In the genomic region with DNA sequence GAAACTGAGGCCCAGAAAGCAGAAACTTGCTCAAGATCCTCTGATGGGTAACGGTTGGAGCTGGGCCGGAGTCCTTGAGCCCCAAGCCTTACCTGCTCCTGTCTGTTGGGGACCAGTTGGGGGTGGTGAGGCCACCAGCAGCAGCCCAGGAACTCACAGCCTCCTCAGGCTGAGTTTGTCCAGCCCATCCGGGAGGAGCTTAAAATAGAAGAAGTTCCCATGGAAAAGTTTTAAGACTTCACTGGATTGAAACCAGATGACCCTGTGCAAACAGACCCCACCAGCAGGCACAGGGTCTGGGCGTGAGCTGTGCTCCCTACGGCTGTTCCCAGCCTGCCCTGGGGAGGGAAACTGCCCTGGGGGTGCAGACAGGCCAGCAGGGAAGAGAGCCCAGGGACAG, we compare ENCODE assay signal across 23 cellular contexts. TPM values are rescaled to one million over a fixed set of nuclear protein-coding genes. Genes with fewer than 3 reads are reported as not detected.
A peak's percentile ranks its signal among the peaks of the same experiment; 100 is the strongest.
DNase-seq lines count a peak whose midpoint lies in the region; ATAC-seq, FAIRE-seq and TF ChIP-seq lines count a peak whose summit lies in the region.
"Had no signal": no experiment of that assay in that cellular context is flagged by ENCODE, and none has a peak within 500 bp of the region (broad histone marks: within the 10 kb centered on the region; RNA-seq: fewer than 3 reads in every experiment).

No MANE protein-coding gene starts in this region.

- WGBS in mesenchymal stem cell = 46% methylated on average over 4 of the region's 5 CpGs
- WGBS in smooth muscle cell (ENCODE audit: low lambda C conversion rate) = 28% methylated on average over 5 of the region's 5 CpGs

- peaks cover 20% of the 10 kb centered on the region for H3K4me1 Mint-ChIP-seq in T-helper 1 cell treated with Interleukin-12 subunit alpha and Interleukin-12 subunit beta and Interleukin-4 antibody, amounts not matched to agents 30 μg/mL and 1 μg/mL, for 36 hours (ENCODE audit: low read depth)
- peaks cover 25% of the 10 kb centered on the region for H3K4me1 Mint-ChIP-seq in activated T-helper 2 cell treated with anti-CD3 and anti-CD28 coated beads, Interferon-gamma antibody, Interleukin-2, Interleukin-4, amounts not matched to agents 10 μg/mL and 5 μg/mL and 100 μg/mL, durations not matched to agents 14 hours and 24 hours and 36 hours (ENCODE audit: low read depth)

- H3K9me3 Mint-ChIP-seq in T-helper 1 cell treated with Interleukin-12 subunit alpha and Interleukin-12 subunit beta and Interleukin-4 antibody, amounts not matched to agents 30 μg/mL and 1 μg/mL, for 36 hours = no peaks in the 10 kb centered on the region
- no peaks in the 10 kb centered on the region for H3K9me3 Mint-ChIP-seq in activated T-helper 2 cell treated with anti-CD3 and anti-CD28 coated beads, Interferon-gamma antibody, Interleukin-2, Interleukin-4, amounts not matched to agents 10 μg/mL and 5 μg/mL and 100 μg/mL, durations not matched to agents 14 hours and 24 hours and 36 hours
- H3K9me3 Mint-ChIP-seq: activated naive CD4-positive, alpha-beta T cell treated with anti-CD3 and anti-CD28 coated beads, Interleukin-2, amount 10 ng/mL, durations not matched to agents 7 days and 5 days had no signal

- H3K36me3 ChIP-seq in mesenchymal stem cell (ENCODE audit: control insufficient read depth in 1 of 2, insufficient read depth in 2 of 2, low read depth in 1 of 2, low read length in 2 of 2) (no peaks in the 10 kb centered on the region), smooth muscle cell (ENCODE audit: low read depth) (no peaks in the 10 kb centered on the region)
- H3K36me3 ChIP-seq: BLaER1, transverse colon had no signal

- no peak overlapping the region for H3K14ac ChIP-seq in mesenchymal stem cell (ENCODE audit: low read length in 2 of 2)

- no peaks in the 10 kb centered on the region for H3K36me3 Mint-ChIP-seq in T-helper 1 cell treated with Interleukin-12 subunit alpha and Interleukin-12 subunit beta and Interleukin-4 antibody, amounts not matched to agents 30 μg/mL and 1 μg/mL, for 36 hours (ENCODE audit: low read depth)
- no peaks in the 10 kb centered on the region for H3K36me3 Mint-ChIP-seq in activated T-helper 2 cell treated with anti-CD3 and anti-CD28 coated beads, Interferon-gamma antibody, Interleukin-2, Interleukin-4, amounts not matched to agents 10 μg/mL and 5 μg/mL and 100 μg/mL, durations not matched to agents 14 hours and 24 hours and 36 hours (ENCODE audit: low read depth)

- no peaks in the 10 kb centered on the region for H4K20me1 ChIP-seq in smooth muscle cell (ENCODE audit: low read depth)
- H4K20me1 ChIP-seq: BLaER1 had no signal

- H3K9me3 ChIP-seq in mesenchymal stem cell (ENCODE audit: control insufficient read depth, low read length) (no peaks in the 10 kb centered on the region), smooth muscle cell (replicated peaks; ENCODE audit: low read depth) (no peaks in the 10 kb centered on the region)
- H3K9me3 ChIP-seq: BLaER1, body of pancreas, transverse colon had no signal

- no peak for ATAC-seq in HG02970 (IDR thresholded peaks at IDR 0.05; ENCODE audit: low FRiP score, unreplicated experiment)
- ATAC-seq: body of pancreas had no signal

- H2BK12ac ChIP-seq in mesenchymal stem cell (ENCODE audit: low read length in 2 of 2) = peak overlapping the region; percentile 86 to 87

- no peak overlapping the region for H3K27ac ChIP-seq in mesenchymal stem cell (ENCODE audit: low read length, poor library complexity, severe bottlenecking)
- peak overlapping the region; percentile 57 for H3K27ac ChIP-seq in smooth muscle cell (ENCODE audit: low read depth)
- H3K27ac ChIP-seq: 22Rv1, BLaER1, body of pancreas had no signal

- H3K79me2 ChIP-seq in smooth muscle cell (ENCODE audit: low read depth) = no peaks in the 10 kb centered on the region

- DNase-seq in T-helper 1 cell (no peak), mesenchymal stem cell (peak; percentile 81), smooth muscle cell (lab: John Stamatoyannopoulos, UW; ENCODE audit: unreplicated experiment) (no peak), frontal cortex (ENCODE audit: low spot score in 2 of 2) (no peak), NOMO-1 treated with dmso at 0.1 percent for 144 hours (lab: John Stamatoyannopoulos, UW; ENCODE audit: unreplicated experiment) (no peak)
- DNase-seq in activated T-helper 2 cell treated with anti-CD3 and anti-CD28 coated beads, Interferon-gamma antibody, Interleukin-2, Interleukin-4, amounts not matched to agents 10 μg/mL and 5 μg/mL and 100 μg/mL, durations not matched to agents 14 hours and 24 hours and 36 hours (ENCODE audit: low spot score) = no peak
- DNase-seq: activated CD4-positive, alpha-beta T cell treated with anti-CD3 and anti-CD28 coated beads for 1 hour; activated naive CD4-positive, alpha-beta T cell treated with anti-CD3 and anti-CD28 coated beads, Interleukin-2, amount 10 ng/mL, durations not matched to agents 7 days and 5 days; body of pancreas; erythroblast; head of caudate nucleus; midbrain; NCI-H187 treated with DMSO at 0.1 percent for 48 hours; NCI-H446 treated with DMSO at 0.1 percent for 48 hours; nucleus accumbens; Right ventricle myocardium superior; transverse colon had no signal

- H2AK5ac ChIP-seq in mesenchymal stem cell (ENCODE audit: low read length, severe bottlenecking) = peak overlapping the region; percentile 24

- peak overlapping the region; percentile 2 for H2BK15ac ChIP-seq in mesenchymal stem cell (ENCODE audit: low read depth, poor library complexity, severe bottlenecking)

- H4K91ac ChIP-seq in mesenchymal stem cell (ENCODE audit: low read length) = peak overlapping the region; percentile 62

- H3K18ac ChIP-seq in mesenchymal stem cell (ENCODE audit: low read depth in 1 of 2, low read length in 2 of 2) = peak overlapping the region; percentile 81 to 90

- no peaks in the 10 kb centered on the region for H3K27me3 Mint-ChIP-seq in T-helper 1 cell treated with Interleukin-12 subunit alpha and Interleukin-12 subunit beta and Interleukin-4 antibody, amounts not matched to agents 30 μg/mL and 1 μg/mL, for 36 hours (ENCODE audit: low read depth)
- no peaks in the 10 kb centered on the region for H3K27me3 Mint-ChIP-seq in activated T-helper 2 cell treated with anti-CD3 and anti-CD28 coated beads, Interferon-gamma antibody, Interleukin-2, Interleukin-4, amounts not matched to agents 10 μg/mL and 5 μg/mL and 100 μg/mL, durations not matched to agents 14 hours and 24 hours and 36 hours (ENCODE audit: low read depth)

- H3K4me3 ChIP-seq in mesenchymal stem cell (ENCODE audit: insufficient read depth in 1 of 2, low read depth in 1 of 2, low read length in 2 of 2) (no peak overlapping the region), smooth muscle cell (no peak overlapping the region)
- H3K4me3 ChIP-seq: BLaER1, body of pancreas, transverse colon had no signal

- no peak for TF ChIP-seq CTCF in smooth muscle cell (IDR thresholded peaks at IDR 0.05; ENCODE audit: borderline replicate concordance, insufficient read depth, poor library complexity, severe bottlenecking)

- no peak overlapping the region for H3K4me3 Mint-ChIP-seq in T-helper 1 cell treated with Interleukin-12 subunit alpha and Interleukin-12 subunit beta and Interleukin-4 antibody, amounts not matched to agents 30 μg/mL and 1 μg/mL, for 36 hours
- no peak overlapping the region for H3K4me3 Mint-ChIP-seq in activated T-helper 2 cell treated with anti-CD3 and anti-CD28 coated beads, Interferon-gamma antibody, Interleukin-2, Interleukin-4, amounts not matched to agents 10 μg/mL and 5 μg/mL and 100 μg/mL, durations not matched to agents 14 hours and 24 hours and 36 hours (ENCODE audit: low read depth)
- H3K4me3 Mint-ChIP-seq: activated naive CD4-positive, alpha-beta T cell treated with anti-CD3 and anti-CD28 coated beads, Interleukin-2, amount 10 ng/mL, durations not matched to agents 7 days and 5 days had no signal

- peak overlapping the region; percentile 4 to 46 for H3K4ac ChIP-seq in mesenchymal stem cell (ENCODE audit: low read depth in 1 of 2, low read length in 2 of 2)

- no peak overlapping the region for H2BK5ac ChIP-seq in mesenchymal stem cell (ENCODE audit: low read depth, low read length, poor library complexity, severe bottlenecking)

- no peak overlapping the region for H3K9ac ChIP-seq in mesenchymal stem cell (ENCODE audit: low read length)
- H3K9ac ChIP-seq in smooth muscle cell (ENCODE audit: low read depth) = peak overlapping the region; percentile 21
- H3K9ac ChIP-seq: BLaER1 had no signal

- peaks cover 19% of the 10 kb centered on the region for H3K4me1 ChIP-seq in mesenchymal stem cell (ENCODE audit: control insufficient read depth, insufficient read depth, low read depth, low read length)
- peaks cover 9% of the 10 kb centered on the region for H3K4me1 ChIP-seq in smooth muscle cell (ENCODE audit: low read depth)

- H2AFZ ChIP-seq in mesenchymal stem cell (ENCODE audit: low read depth, low read length) (no peak overlapping the region), smooth muscle cell (ENCODE audit: low read depth) (peak overlapping the region; percentile 57)

- peak overlapping the region; percentile 90 for H4K8ac ChIP-seq in mesenchymal stem cell (ENCODE audit: low read length)

- FAIRE-seq in frontal cortex (lab: Jason Lieb, UNC) = no peak
- FAIRE-seq: GM12892, islet of Langerhans had no signal

- H3K4me2 ChIP-seq in mesenchymal stem cell (ENCODE audit: low read length, poor library complexity, severe bottlenecking) (no peak overlapping the region), smooth muscle cell (peak overlapping the region; percentile 44)
- H3K4me2 ChIP-seq: BLaER1 had no signal

- H3K79me1 ChIP-seq in mesenchymal stem cell (replicated peaks; ENCODE audit: low read length, poor library complexity, severe bottlenecking) = no peaks in the 10 kb centered on the region

- peak overlapping the region; percentile 26 for H3K27ac Mint-ChIP-seq in T-helper 1 cell treated with Interleukin-12 subunit alpha and Interleukin-12 subunit beta and Interleukin-4 antibody, amounts not matched to agents 30 μg/mL and 1 μg/mL, for 36 hours
- H3K27ac Mint-ChIP-seq in activated T-helper 2 cell treated with anti-CD3 and anti-CD28 coated beads, Interferon-gamma antibody, Interleukin-2, Interleukin-4, amounts not matched to agents 10 μg/mL and 5 μg/mL and 100 μg/mL, durations not matched to agents 14 hours and 24 hours and 36 hours = peak overlapping the region; percentile 49
- H3K27ac Mint-ChIP-seq: activated naive CD4-positive, alpha-beta T cell treated with anti-CD3 and anti-CD28 coated beads, Interleukin-2, amount 10 ng/mL, durations not matched to agents 7 days and 5 days had no signal

- peak overlapping the region; percentile 44 for H2BK120ac ChIP-seq in mesenchymal stem cell (ENCODE audit: low read depth, low read length)

- intact Hi-C loops in activated T-helper 2 cell treated with anti-CD3 and anti-CD28 coated beads, Interferon-gamma antibody, Interleukin-2, Interleukin-4, amounts not matched to agents 10 μg/mL and 5 μg/mL and 100 μg/mL, durations not matched to agents 14 hours and 24 hours and 36 hours (cut with micrococcal nuclease) = no loop called here

- H3K23ac ChIP-seq in mesenchymal stem cell (ENCODE audit: low read length in 2 of 2) = no peak overlapping the region

- peaks cover 10% of the 10 kb centered on the region for H3F3A ChIP-seq in smooth muscle cell (ENCODE audit: low read depth)

- H3K27me3 ChIP-seq in mesenchymal stem cell (ENCODE audit: control insufficient read depth in 1 of 2, insufficient read depth in 1 of 2, low read length in 2 of 2) (no peaks in the 10 kb centered on the region), smooth muscle cell (ENCODE audit: low read depth) (no peaks in the 10 kb centered on the region)
- H3K27me3 ChIP-seq: BLaER1, body of pancreas, transverse colon had no signal

RNA-seq across cellular contexts. Expression of gene FOSL2, which starts 40.6 kb away (rescaled TPM):
- total RNA-seq in activated T-helper 2 cell treated with anti-CD3 and anti-CD28 coated beads, Interferon-gamma antibody, Interleukin-2, Interleukin-4, amounts not matched to agents 10 μg/mL and 5 μg/mL and 100 μg/mL, durations not matched to agents 14 hours and 24 hours and 36 hours = 146 and 156 TPM in 2 replicates
- 15.6 TPM for polyA plus RNA-seq in mesenchymal stem cell (2013, experiment 1 of 2)
- polyA plus RNA-seq in mesenchymal stem cell (2013, experiment 2 of 2) = 14.8 TPM
- total RNA-seq in smooth muscle cell = 106 and 120 TPM in 2 replicates
- polyA plus RNA-seq in smooth muscle cell = 70.8 and 72.6 TPM in 2 replicates
- total RNA-seq in frontal cortex = 20.0 TPM
